30 cellular contexts compared by ENCODE assay signal in genomic region chr1:180793451-180793850, GRCh38.
A peak's percentile ranks its signal among the peaks of the same experiment; 100 is the strongest.
DNase-seq lines count a peak whose midpoint lies in the region; ATAC-seq and TF ChIP-seq lines count a peak whose summit lies in the region.
"Had no signal": no experiment of that assay in that cellular context is flagged by ENCODE, and none has a peak within 500 bp of the region (broad histone marks: within the 10 kb centered on the region; RNA-seq: fewer than 3 reads in every experiment).

No MANE protein-coding gene starts in this region.

- TF ChIP-seq CTCF in DOHH2 (IDR thresholded peaks at IDR 0.05; ENCODE audit: low read depth, low read length, poor library complexity, severe bottlenecking): no peak
- TF ChIP-seq CTCF in IMR-90 (conservative IDR thresholded peaks at IDR 0.05; ENCODE audit: low read depth, low read length): no peak

- H3K4me1 ChIP-seq in DOHH2 (ENCODE audit: control insufficient read depth, low read length): peaks cover 29% of the 10 kb centered on the region
- H3K4me1 ChIP-seq in IMR-90 (ENCODE audit: control insufficient read depth, insufficient read depth, low read length): peaks cover 2% of the 10 kb centered on the region; the same call in 1 of the 2 replicates
- H3K4me1 ChIP-seq: right lobe of liver, vagina had no signal

- no peak overlapping the region for H2BK20ac ChIP-seq in IMR-90 (ENCODE audit: low read depth, low read length)

- no peak overlapping the region for H2BK15ac ChIP-seq in IMR-90 (ENCODE audit: low read depth, low read length)

- H3K4ac ChIP-seq in IMR-90 (ENCODE audit: low read depth, low read length): no peak overlapping the region

- no TSS peak for BruUV-seq in IMR-90 (replicated peaks; lab: Mats Ljungman, UMichigan)

- TF ChIP-seq RAD21 in IMR-90 (IDR thresholded peaks at IDR 0.05; ENCODE audit: low read length): no peak

- POLR2A ChIA-PET in IMR-90 (lab: Charles Lee; ENCODE audit: unreplicated experiment): no interaction called here

- H3K56ac ChIP-seq in IMR-90 (ENCODE audit: extremely low read depth, insufficient read depth, low read length): no peak overlapping the region

- no peak overlapping the region for H3K23ac ChIP-seq in IMR-90 (ENCODE audit: low read depth, low read length)

- H3K4me3 ChIP-seq in DOHH2 (ENCODE audit: low read length) (no peak overlapping the region), IMR-90 (ENCODE audit: insufficient read depth, low read depth, low read length) (no peak overlapping the region)
- H3K4me3 ChIP-seq: cardiac muscle cell, heart left ventricle, left ventricle myocardium inferior, PC-9, right lobe of liver, vagina had no signal

- dilution Hi-C loops in IMR-90 (cut with HindIII; ENCODE audit: low sequenced_read_pairs, unreplicated experiment): no loop called here

- H3K9me3 ChIP-seq in DOHH2 (ENCODE audit: control insufficient read depth, insufficient read depth, low read length): no peaks in the 10 kb centered on the region
- H3K9me3 ChIP-seq in IMR-90 (ENCODE audit: control insufficient read depth, insufficient read depth, low read length): no peaks in the 10 kb centered on the region
- H3K9me3 ChIP-seq: heart left ventricle, left ventricle myocardium inferior, right lobe of liver, vagina had no signal

- H2AK9ac ChIP-seq in IMR-90 (replicated peaks; ENCODE audit: low read depth, low read length, poor library complexity): no peak overlapping the region

- H3K14ac ChIP-seq in IMR-90 (replicated peaks; ENCODE audit: low read depth, low read length): no peak overlapping the region

- no peaks in the 10 kb centered on the region for H3K36me3 ChIP-seq in DOHH2 (ENCODE audit: control insufficient read depth, low read length)
- H3K36me3 ChIP-seq in IMR-90 (ENCODE audit: control insufficient read depth, insufficient read depth, low read length): no peaks in the 10 kb centered on the region
- H3K36me3 ChIP-seq: cardiac muscle cell, left ventricle myocardium inferior, right lobe of liver, vagina had no signal

- H2BK120ac ChIP-seq in IMR-90 (ENCODE audit: low read depth, low read length): no peak overlapping the region

- in situ Hi-C loops in IMR-90 (cut with MboI; ENCODE audit: low sequenced_read_pairs): no loop called here

- H3K4me2 ChIP-seq in DOHH2 (ENCODE audit: low read length) (peak overlapping the region; percentile 51), IMR-90 (ENCODE audit: low read depth, low read length) (no peak overlapping the region)
- H3K4me2 ChIP-seq: KMS-11, PC-9 had no signal

- peak overlapping the region; percentile 26 for H2BK5ac ChIP-seq in IMR-90 (ENCODE audit: low read depth, low read length, poor library complexity, severe bottlenecking)

- DNase-seq in IMR-90 (peak; percentile 20), SIG-M5 treated with dmso at 0.1 percent for 504 hours (lab: John Stamatoyannopoulos, UW; ENCODE audit: unreplicated experiment) (peak; percentile 81), germinal center (ENCODE audit: low spot score) (peak; percentile 5), NCI-H1048 (lab: John Stamatoyannopoulos, UW) (no peak), cerebellar nuclear complex (lab: John Stamatoyannopoulos, UW) (no peak)
- no peak for DNase-seq in activated CD4-positive, alpha-beta T cell treated with anti-CD3 and anti-CD28 coated beads, Interleukin-2, amount 50 U/mL, for 48 hours
- DNase-seq: activated CD4-positive, alpha-beta T cell treated with anti-CD3 and anti-CD28 coated beads for 36 hours; activated CD8-positive, alpha-beta memory T cell treated with anti-CD3 and anti-CD28 coated beads for 24 hours; activated T-cell treated with anti-CD3 and anti-CD28 coated beads for 4 hours; CD8-positive, alpha-beta T cell; cortex of kidney; foreskin keratinocyte; HCEC 1CT; heart left ventricle; islet precursor cell; left ventricle myocardium inferior; NCI-H1694; NCI-H510A; PC-9; right lobe of liver; stimulated activated CD8-positive, alpha-beta memory T cell treated with anti-CD3 and anti-CD28 coated beads, Interleukin-4, amount 100 ng/mL, for 48 hours; T-helper 2 cell had no signal

- no peaks in the 10 kb centered on the region for H3K79me2 ChIP-seq in DOHH2 (ENCODE audit: control insufficient read depth, low read length)

- TF ChIP-seq POLR2A in IMR-90 (IDR thresholded peaks at IDR 0.05; ENCODE audit: low read depth, low read length): no peak

- no peak overlapping the region for H4K91ac ChIP-seq in IMR-90 (ENCODE audit: insufficient read depth, low read depth, low read length)

- no peak overlapping the region for H4K5ac ChIP-seq in IMR-90 (ENCODE audit: low read depth, low read length)

- H2AK5ac ChIP-seq in IMR-90 (ENCODE audit: low read depth, low read length): no peak overlapping the region

- H3K9me2 ChIP-seq in DOHH2 (replicated peaks; ENCODE audit: control insufficient read depth, low read length): no peaks in the 10 kb centered on the region

- H3K18ac ChIP-seq in IMR-90 (ENCODE audit: low read depth, low read length): no peak overlapping the region

- H3K9ac ChIP-seq in IMR-90 (ENCODE audit: low read depth, low read length): no peak overlapping the region
- H3K9ac ChIP-seq: KMS-11 had no signal

- H4K20me1 ChIP-seq in DOHH2 (ENCODE audit: control insufficient read depth, insufficient read depth, low read depth, low read length) (no peaks in the 10 kb centered on the region), IMR-90 (ENCODE audit: insufficient read depth, low read length) (no peaks in the 10 kb centered on the region)

- ATAC-seq in IMR-90 (ENCODE audit: low read depth): no peak
- no peak for ATAC-seq in GM21447 (IDR thresholded peaks at IDR 0.05; ENCODE audit: unreplicated experiment)
- ATAC-seq: activated CD4-positive, alpha-beta T cell treated with anti-CD3 and anti-CD28 coated beads for 36 hours; CD8-positive, alpha-beta T cell; esophagus mucosa; foreskin keratinocyte; heart left ventricle; Right ventricle myocardium inferior had no signal

- H3K27ac ChIP-seq in DOHH2 (ENCODE audit: low read depth, low read length): 0 out of 2 replicates have a peak overlapping the region, but pooled peaks have one; percentile 9
- H3K27ac ChIP-seq in IMR-90 (ENCODE audit: insufficient read depth, low read length): no peak overlapping the region
- H3K27ac ChIP-seq: cardiac muscle cell, foreskin keratinocyte, heart left ventricle, HL-60, KMS-11, left ventricle myocardium inferior, PC-9, right lobe of liver, vagina had no signal

- no peak overlapping the region for H4K8ac ChIP-seq in IMR-90 (ENCODE audit: low read depth in 2 of 2, low read length in 2 of 2)

- H3F3A ChIP-seq in DOHH2 (ENCODE audit: control insufficient read depth, insufficient read depth): no peaks in the 10 kb centered on the region; the same call in 1 of the 2 replicates

- peaks cover 0 to 15% of the 10 kb centered on the region in 2 experiments; a peak in 3 of 4 replicates for H3K79me1 ChIP-seq in IMR-90 (ENCODE audit: low read depth in 1 of 2, low read length in 2 of 2)

- intact Hi-C loops in IMR-90 (cut with micrococcal nuclease): no loop called here

- WGBS in IMR-90 (ENCODE audit: extremely low coverage in 2 of 2, insufficient read length in 1 of 2), 2 experiments: no CpG with 5 or more reads among the region's 2 CpGs

- H2AFZ ChIP-seq in IMR-90 (replicated peaks; ENCODE audit: low read length, poor library complexity): no peak overlapping the region
- H2AFZ ChIP-seq: PC-9 had no signal

- no peaks in the 10 kb centered on the region for H3K9me1 ChIP-seq in IMR-90 (ENCODE audit: insufficient read depth, low read length)

- CTCF ChIA-PET in IMR-90 (lab: Yijun Ruan, JAX): no interaction called here

- H3K27me3 ChIP-seq in DOHH2 (ENCODE audit: control insufficient read depth, low read length) (no peaks in the 10 kb centered on the region), IMR-90 (ENCODE audit: control insufficient read depth, insufficient read depth, low read length) (no peaks in the 10 kb centered on the region)
- H3K27me3 ChIP-seq: cardiac muscle cell, foreskin keratinocyte, heart left ventricle, right lobe of liver, vagina had no signal

TF ChIP-seq in IMR-90, 13 proteins besides CTCF, POLR2A, EP300 and RAD21:
- TF ChIP-seq CHD1 (IDR thresholded peaks at IDR 0.05; ENCODE audit: low read depth, low read length): no peak
- no peak for TF ChIP-seq USF2 (IDR thresholded peaks at IDR 0.05; ENCODE audit: low read depth, low read length)
- TF ChIP-seq FOS (IDR thresholded peaks at IDR 0.05; ENCODE audit: low read depth, low read length): no peak
- TF ChIP-seq NFE2L2 (IDR thresholded peaks at IDR 0.05; ENCODE audit: low read depth, low read length): no peak
- TF ChIP-seq SMC3 (IDR thresholded peaks at IDR 0.05; ENCODE audit: low read depth, low read length): no peak
- no peak for TF ChIP-seq RFX5 (IDR thresholded peaks at IDR 0.05; ENCODE audit: low read depth, low read length)
- no peak for TF ChIP-seq CEBPB (IDR thresholded peaks at IDR 0.05; ENCODE audit: low read depth, low read length)

Comparison
In these comparisons a context has a peak if more than half of its experiments do, and no peak if none do; other contexts are left out.
1. DNase-seq: peak in IMR-90 (single experiment), SIG-M5 treated with dmso at 0.1 percent for 504 hours (single experiment) and germinal center (single experiment); none in NCI-H1048 (single experiment), activated CD4-positive, alpha-beta T cell treated with anti-CD3 and anti-CD28 coated beads, Interleukin-2, amount 50 U/mL, for 48 hours (0 of 2) and cerebellar nuclear complex (0 of 2).